10 cellular contexts compared by ENCODE assay signal in genomic region chr17:40021471-40021961, GRCh38. TPM values are rescaled to one million over a fixed set of nuclear protein-coding genes. Genes with fewer than 3 reads are reported as not detected.
DNase-seq lines count a peak whose midpoint lies in the region; ATAC-seq and TF ChIP-seq lines count a peak whose summit lies in the region.
"Had no signal": no experiment of that assay in that cellular context is flagged by ENCODE, and none has a peak within 500 bp of the region (broad histone marks: within the 10 kb centered on the region; RNA-seq: fewer than 3 reads in every experiment).

No MANE protein-coding gene starts in this region.

- H3K27me3 ChIP-seq in kidney epithelial cell (ENCODE audit: control insufficient read depth, insufficient read depth, low read length) (no peaks in the 10 kb centered on the region), body of pancreas (no peaks in the 10 kb centered on the region)
- H3K27me3 ChIP-seq: tibial artery had no signal

- WGBS in body of pancreas, 2 donors, result 78 to 94% methylated on average over 4 to 8 of the region's 8 CpGs

- no peak for TF ChIP-seq POLR2A in body of pancreas (IDR thresholded peaks at IDR 0.05)

- no peak for TF ChIP-seq CTCF in kidney epithelial cell (IDR thresholded peaks at IDR 0.05; ENCODE audit: insufficient read depth, low read length, poor library complexity, severe bottlenecking)
- TF ChIP-seq CTCF in body of pancreas (IDR thresholded peaks at IDR 0.05), result no peak

- DNase-seq in left ventricle myocardium superior (peak; percentile 24), Right ventricle myocardium superior (no peak), amniotic stem cell (lab: John Stamatoyannopoulos, UW) (peak; percentile 40), kidney epithelial cell (ENCODE audit: low read depth) (peak; percentile 26), body of pancreas (no peak), NCI-H345 treated with DMSO at 0.1 percent for 48 hours (lab: John Stamatoyannopoulos, UW; ENCODE audit: unreplicated experiment) (no peak), NCI-H146 treated with DMSO at 0.1 percent for 48 hours (lab: John Stamatoyannopoulos, UW; ENCODE audit: unreplicated experiment) (no peak)
- DNase-seq: activated effector memory CD4-positive, alpha-beta T cell treated with anti-CD3 and anti-CD28 coated beads, Interleukin-2, amount 50 U/mL, for 16 hours had no signal

- H3K4me3 ChIP-seq in kidney epithelial cell (ENCODE audit: low read depth, low read length) (no peak overlapping the region), body of pancreas (no peak overlapping the region)
- H3K4me3 ChIP-seq: tibial artery had no signal

- intact Hi-C loops in left ventricle myocardium superior (cut with micrococcal nuclease) (no loop called here), Right ventricle myocardium superior (cut with DNase I) (no loop called here), body of pancreas (cut with DNase I) (no loop called here)

- ATAC-seq in left ventricle myocardium superior, result no peak
- no peak for ATAC-seq in Right ventricle myocardium superior (ENCODE audit: poor library complexity)
- ATAC-seq in body of pancreas, result no peak
- no peak for ATAC-seq in HG02938 (IDR thresholded peaks at IDR 0.05; ENCODE audit: unreplicated experiment)

- H3K9me3 ChIP-seq in body of pancreas, result no peaks in the 10 kb centered on the region
- H3K9me3 ChIP-seq: tibial artery had no signal

- H3K27ac ChIP-seq in body of pancreas, result no peak overlapping the region

- H3K4me1 ChIP-seq in body of pancreas, result peaks cover 15% of the 10 kb centered on the region

- no peaks in the 10 kb centered on the region for H3K36me3 ChIP-seq in kidney epithelial cell (ENCODE audit: control insufficient read depth, insufficient read depth, low read length)
- H3K36me3 ChIP-seq in body of pancreas (replicated peaks in 1 of 2; ENCODE audit: insufficient read depth in 1 of 2, low read depth in 2 of 2), result peaks cover 0 to 20% of the 10 kb centered on the region in 2 donors

RNA-seq across cellular contexts. Expression of gene CSF3, which starts 6.3 kb away (rescaled TPM):
- not detected for total RNA-seq in left ventricle myocardium superior
- total RNA-seq in Right ventricle myocardium superior, result not detected
- not detected in 2 replicates for total RNA-seq in kidney epithelial cell
- 1 to 10 TPM in 1 of 2 donors, under 1 TPM in 1; 0.78 to 1.6 TPM for total RNA-seq in body of pancreas

RNA-seq across cellular contexts. Expression of gene MED24, which starts 32.7 kb away (rescaled TPM):
- total RNA-seq in left ventricle myocardium superior (56.9 TPM), Right ventricle myocardium superior (54.0 TPM), kidney epithelial cell (82.8 and 83.6 TPM in 2 replicates), body of pancreas (10 to 100 TPM; 34.9 to 38.7 TPM)

RNA-seq across cellular contexts. Expression of gene PSMD3, which starts 40.9 kb away (rescaled TPM):
- total RNA-seq in left ventricle myocardium superior (83.4 TPM), Right ventricle myocardium superior (88.0 TPM), kidney epithelial cell (102 and 104 TPM in 2 replicates), body of pancreas (10 to 100 TPM; 39.6 to 40.2 TPM)

RNA-seq across cellular contexts. Expression of gene THRA, which starts 41.2 kb away (rescaled TPM):
- 98.1 TPM for total RNA-seq in left ventricle myocardium superior
- 80.0 TPM for total RNA-seq in Right ventricle myocardium superior
- total RNA-seq in kidney epithelial cell, result 5.3 and 7.1 TPM in 2 replicates
- total RNA-seq in body of pancreas, result 10 to 100 TPM; 37.9 to 61.6 TPM

RNA-seq across cellular contexts. Expression of gene GSDMA, which starts 58.7 kb away (rescaled TPM):
- 0.52 TPM for total RNA-seq in left ventricle myocardium superior
- 0.40 TPM for total RNA-seq in Right ventricle myocardium superior
- total RNA-seq in kidney epithelial cell, result not detected in 2 replicates
- 1 to 10 TPM in 1 of 2 donors, not detected in 1; 3.4 TPM for total RNA-seq in body of pancreas

Comparison
In these comparisons a context has a peak if more than half of its experiments do, and no peak if none do; other contexts are left out.
1. DNase-seq: peak in left ventricle myocardium superior (single experiment), amniotic stem cell (single experiment) and kidney epithelial cell (single experiment); none in Right ventricle myocardium superior (single experiment), body of pancreas (0 of 4), NCI-H345 treated with DMSO at 0.1 percent for 48 hours (single experiment) and NCI-H146 treated with DMSO at 0.1 percent for 48 hours (single experiment).